In genomic region chr20:20713244-20713765, GRCh38 we compare ENCODE assay signal across 8 cellular contexts. TPM values are rescaled to one million over a fixed set of nuclear protein-coding genes. Genes with fewer than 3 reads are reported as not detected.
DNase-seq lines count a peak whose midpoint lies in the region; ATAC-seq and TF ChIP-seq lines count a peak whose summit lies in the region.

No MANE protein-coding gene starts in this region.

- TF ChIP-seq CTCF in fibroblast of the aortic adventitia (IDR thresholded peaks at IDR 0.05; ENCODE audit: insufficient read depth, low read length) (no peak), prostate gland (IDR thresholded peaks at IDR 0.05) (no peak)

- no peaks in the 10 kb centered on the region for H3K4me1 ChIP-seq in prostate gland (replicated peaks)

- H3K27me3 ChIP-seq in H7 (ENCODE audit: control insufficient read depth, insufficient read depth, low read length), result no peaks in the 10 kb centered on the region
- H3K27me3 ChIP-seq in prostate gland (replicated peaks; ENCODE audit: insufficient read depth), result no peaks in the 10 kb centered on the region

- H3K36me3 ChIP-seq in H7 (replicated peaks; ENCODE audit: control insufficient read depth, insufficient read depth, low read length), result no peaks in the 10 kb centered on the region
- no peaks in the 10 kb centered on the region for H3K36me3 ChIP-seq in prostate gland

- intact Hi-C loops in prostate gland (cut with DNase I), result no loop called here

- WGBS in prostate gland, result 47% methylated on average over 15 of the region's 15 CpGs

- in situ Hi-C loops in SK-MEL-5 (cut with HindIII; ENCODE audit: low pct_unique_long_range_greater_than_20kb, low sequenced_read_pairs), result no loop called here

- ATAC-seq in HG03280 (IDR thresholded peaks at IDR 0.05; ENCODE audit: unreplicated experiment), result no peak

- H3K27ac ChIP-seq in prostate gland, result peak overlapping the region; percentile 79 to 90

- DNase-seq in H7 (peak; percentile 30), SK-MEL-5 (ENCODE audit: low read depth, low spot score) (peak; percentile 28), fibroblast of the aortic adventitia (ENCODE audit: low read depth) (no peak), prostate gland (ENCODE audit: low spot score) (no peak), NCI-H1436 treated with DMSO at 0.1 percent for 48 hours (lab: John Stamatoyannopoulos, UW) (no peak), SW 1271 (lab: John Stamatoyannopoulos, UW) (no peak), NCI-H2227 (lab: John Stamatoyannopoulos, UW; ENCODE audit: unreplicated experiment) (no peak)

- no peaks in the 10 kb centered on the region for H3K9me3 ChIP-seq in prostate gland

- no peak for TF ChIP-seq POLR2A in prostate gland (IDR thresholded peaks at IDR 0.05)

- H3K4me3 ChIP-seq in H7 (ENCODE audit: insufficient read depth, low read depth, low read length), result peak overlapping the region; percentile 90
- peak overlapping the region; percentile 75 for H3K4me3 ChIP-seq in fibroblast of the aortic adventitia (ENCODE audit: low read depth, low read length)
- H3K4me3 ChIP-seq in prostate gland, result peak overlapping the region; percentile 81 to 91

RNA-seq across cellular contexts. Expression of gene RALGAPA2, which starts 0.9 kb away (rescaled TPM):
- 5.5 and 6.1 TPM in 2 replicates for total RNA-seq in H7 (2014; rRNA removed; shearing (Covaris generic))
- 9.3 and 11.1 TPM in 2 replicates for total RNA-seq in SK-MEL-5 (2014; rRNA removed; shearing (Covaris generic))
- 8.5 and 15.9 TPM in 2 replicates for polyA plus RNA-seq in SK-MEL-5 (2015; cell fraction: cytosol; rRNA removed)
- 9.7 and 15.8 TPM in 2 replicates for polyA plus RNA-seq in SK-MEL-5 (2015; cell fraction: nucleus; rRNA removed)
- total RNA-seq in fibroblast of the aortic adventitia (ENCODE audit: low replicate concordance) (6.2 and 10.8 TPM in 2 replicates), prostate gland (10 to 100 TPM; 36.5 to 53.2 TPM)

Comparison
In these comparisons a context has a peak if more than half of its experiments do, and no peak if none do; other contexts are left out.
1. DNase-seq: peak in H7 (single experiment) and SK-MEL-5 (single experiment); none in fibroblast of the aortic adventitia (single experiment), prostate gland (single experiment), NCI-H1436 treated with DMSO at 0.1 percent for 48 hours (single experiment), SW 1271 (0 of 2) and NCI-H2227 (single experiment).
2. Peak in every context shown above with its lines, with median percentiles within 50 percentile points of each other: H3K4me3 ChIP-seq.